Comparison of ENCODE assay signal across 8 cellular contexts in the genomic region with DNA sequence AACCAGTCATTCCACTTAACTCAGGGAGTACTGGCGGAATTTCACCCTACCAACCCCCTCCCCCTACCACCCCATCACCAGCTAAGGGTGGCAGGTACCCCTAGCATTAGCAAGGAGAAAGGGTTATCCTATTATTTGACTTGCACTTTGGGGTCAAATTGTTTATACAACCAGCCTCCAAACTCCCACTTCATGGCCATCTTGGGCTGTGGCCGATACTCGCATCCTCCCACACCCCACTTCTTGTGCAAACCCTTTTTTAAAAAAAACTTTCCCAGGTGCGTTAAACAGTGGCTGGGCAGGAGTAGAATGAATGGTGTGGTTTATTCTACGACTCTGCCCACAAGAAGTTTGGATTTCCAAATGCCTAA. TPM values are rescaled to one million over a fixed set of nuclear protein-coding genes. Genes with fewer than 3 reads are reported as not detected.
DNase-seq lines count a peak whose midpoint lies in the region; ATAC-seq, FAIRE-seq and TF ChIP-seq lines count a peak whose summit lies in the region.

No MANE protein-coding gene starts in this region.

- FAIRE-seq in small intestine (lab: Jason Lieb, UNC) = no peak

- H3K27me3 ChIP-seq in gastroesophageal sphincter (no peaks in the 10 kb centered on the region), small intestine (ENCODE audit: control insufficient read depth in 2 of 2, insufficient read depth in 2 of 2, low read length in 2 of 2) (no peaks in the 10 kb centered on the region)

- TF ChIP-seq POLR2A in gastroesophageal sphincter (IDR thresholded peaks at IDR 0.05) = no peak

- no peak for DNase-seq in SK-N-MC (ENCODE audit: low read depth, low spot score)
- DNase-seq in small intestine = no peak
- DNase-seq in NCI-H82 treated with DMSO at 0.1 percent for 48 hours (lab: John Stamatoyannopoulos, UW; ENCODE audit: unreplicated experiment) = no peak
- DNase-seq in LoVo (ENCODE audit: low spot score) = no peak
- no peak for DNase-seq in SIG-M5 treated with dmso at 0.1 percent for 504 hours (lab: John Stamatoyannopoulos, UW; ENCODE audit: unreplicated experiment)
- DNase-seq in retina = no peak

- H3K9ac ChIP-seq in SK-N-MC (ENCODE audit: insufficient read length) = no peak overlapping the region

- no peak for TF ChIP-seq CTCF in gastroesophageal sphincter (IDR thresholded peaks at IDR 0.05)

- TF ChIP-seq EP300 in gastroesophageal sphincter (IDR thresholded peaks at IDR 0.05) = no peak

- H3K36me3 ChIP-seq in SK-N-MC (ENCODE audit: insufficient read depth, low read length) (peaks cover 67% of the 10 kb centered on the region), gastroesophageal sphincter (peaks cover 0 to 55% of the 10 kb centered on the region in 2 donors), small intestine (ENCODE audit: control insufficient read depth in 2 of 2, insufficient read depth in 2 of 2, low read length in 2 of 2) (peaks cover 16 to 21% of the 10 kb centered on the region in 2 donors)

- H3K9me3 ChIP-seq in SK-N-MC (ENCODE audit: low read depth, low read length) (no peaks in the 10 kb centered on the region), gastroesophageal sphincter (no peaks in the 10 kb centered on the region), small intestine (ENCODE audit: control insufficient read depth, low read depth) (no peaks in the 10 kb centered on the region)

- H3K27ac ChIP-seq in SK-N-MC = peak overlapping the region; percentile 86
- H3K27ac ChIP-seq in gastroesophageal sphincter = peak overlapping the region; percentile 68 to 89 (median 84)
- H3K27ac ChIP-seq in small intestine (ENCODE audit: low read depth in 1 of 2, low read length in 1 of 2) = peak overlapping the region; percentile 16 to 90

- WGBS in gastroesophageal sphincter (ENCODE audit: low coverage in 1 of 2), 2 donors = 76 to 79% methylated on average over 2 to 5 of the region's 5 CpGs
- 63 to 81% (median 69%) methylated on average over 5 of the region's 5 CpGs for WGBS in small intestine, 3 donors

- ATAC-seq in GM21529 (IDR thresholded peaks at IDR 0.05; ENCODE audit: unreplicated experiment) (peak; percentile 5), gastroesophageal sphincter (no peak)

- H3K4me1 ChIP-seq in gastroesophageal sphincter (peaks cover 3 to 50% (median 16%) of the 10 kb centered on the region in 3 donors), small intestine (ENCODE audit: control insufficient read depth in 2 of 2, insufficient read depth in 1 of 2, low read depth in 1 of 2, low read length in 1 of 2) (peaks cover 7% of the 10 kb centered on the region in 2 donors)

- H3K4me3 ChIP-seq in SK-N-MC (peak overlapping the region; percentile 64), gastroesophageal sphincter (peak overlapping the region in 1 of 2 donors; percentile 77), small intestine (ENCODE audit: low read depth in 1 of 2, low read length in 2 of 2) (no peak overlapping the region)

RNA-seq across cellular contexts. Expression of gene MRPL24, which starts 0.7 kb away (rescaled TPM):
- 10 to 100 TPM; 50.6 to 84.2 (median 69.9) TPM for total RNA-seq in gastroesophageal sphincter
- 100 to 1,000 TPM in 1 of 3 donors, 10 to 100 TPM in 2; 57.7 to 102 (median 59.2) TPM for polyA plus RNA-seq in small intestine

RNA-seq across cellular contexts. Expression of gene HDGF, which starts 9.9 kb away (rescaled TPM):
- total RNA-seq in gastroesophageal sphincter = 100 to 1,000 TPM; 138 to 237 (median 186) TPM
- 100 to 1,000 TPM; 273 to 308 (median 280) TPM for polyA plus RNA-seq in small intestine

RNA-seq across cellular contexts. Expression of gene ISG20L2, which starts 13.0 kb away (rescaled TPM):
- total RNA-seq in gastroesophageal sphincter = 10 to 100 TPM; 14.5 to 18.4 (median 17.0) TPM
- 10 to 100 TPM; 12.5 to 16.6 (median 13.2) TPM for polyA plus RNA-seq in small intestine

RNA-seq across cellular contexts. Expression of gene METTL25B, which starts 13.3 kb away (rescaled TPM):
- total RNA-seq in gastroesophageal sphincter = 10 to 100 TPM in 3 of 4 donors, 1 to 10 TPM in 1; 8.4 to 29.0 (median 17.4) TPM
- 10 to 100 TPM; 27.8 to 79.8 (median 41.1) TPM for polyA plus RNA-seq in small intestine

RNA-seq across cellular contexts. Expression of gene PRCC, which starts 25.7 kb away (rescaled TPM):
- 10 to 100 TPM; 33.4 to 41.0 (median 33.9) TPM for total RNA-seq in gastroesophageal sphincter
- 10 to 100 TPM; 45.2 to 55.0 (median 50.5) TPM for polyA plus RNA-seq in small intestine
